8 cellular contexts compared by ENCODE assay signal in genomic region chr5:134436523-134437339, GRCh38. TPM values are rescaled to one million over a fixed set of nuclear protein-coding genes. Genes with fewer than 3 reads are reported as not detected.
DNase-seq lines count a peak whose midpoint lies in the region; ATAC-seq and TF ChIP-seq lines count a peak whose summit lies in the region.

No MANE protein-coding gene starts in this region.

- DNase-seq in DMS79 treated with DMSO at 0.1 percent for 48 hours (lab: John Stamatoyannopoulos, UW) (peak; percentile 62), LHCN-M2 (ENCODE audit: low read depth) (peak; percentile 88), kidney tubule cell (ENCODE audit: low spot score) (peak; percentile 98), NCI-H1694 treated with DMSO at 0.1 percent for 48 hours (lab: John Stamatoyannopoulos, UW) (no peak)
- DNase-seq in T-helper 2 cell treated with Interferon-gamma antibody and Interleukin-4, amounts not matched to agents 5 μg/mL and 100 μg/mL, for 36 hours (ENCODE audit: low spot score), result peak; percentile 70
- peak; percentile 6 for DNase-seq in stimulated activated CD4-positive, alpha-beta T cell treated with anti-CD3 and anti-CD28 coated beads, Interleukin-2, amount 100 ng/mL, for 4 hours (ENCODE audit: low read depth)

- H3K4me3 Mint-ChIP-seq in T-helper 2 cell treated with Interferon-gamma antibody and Interleukin-4, amounts not matched to agents 5 μg/mL and 100 μg/mL, for 36 hours, result peak overlapping the region; percentile 55
- H3K4me3 Mint-ChIP-seq in brain, result no peak overlapping the region

- H3K4me1 Mint-ChIP-seq in T-helper 2 cell treated with Interferon-gamma antibody and Interleukin-4, amounts not matched to agents 5 μg/mL and 100 μg/mL, for 36 hours (ENCODE audit: low read depth), result peaks cover 18% of the 10 kb centered on the region
- peaks cover 32% of the 10 kb centered on the region for H3K4me1 Mint-ChIP-seq in brain

- no peaks in the 10 kb centered on the region for H3K27me3 Mint-ChIP-seq in T-helper 2 cell treated with Interferon-gamma antibody and Interleukin-4, amounts not matched to agents 5 μg/mL and 100 μg/mL, for 36 hours (ENCODE audit: low read depth)
- H3K27me3 Mint-ChIP-seq in brain, result peaks cover 13% of the 10 kb centered on the region

- peak overlapping the region; percentile 76 for H3K27ac Mint-ChIP-seq in T-helper 2 cell treated with Interferon-gamma antibody and Interleukin-4, amounts not matched to agents 5 μg/mL and 100 μg/mL, for 36 hours
- peak overlapping the region in 4 of 5 experiments; percentile 47 to 94 (median 72) for H3K27ac Mint-ChIP-seq in brain

- no peaks in the 10 kb centered on the region for H3K36me3 Mint-ChIP-seq in T-helper 2 cell treated with Interferon-gamma antibody and Interleukin-4, amounts not matched to agents 5 μg/mL and 100 μg/mL, for 36 hours (ENCODE audit: low read depth)
- no peaks in the 10 kb centered on the region for H3K36me3 Mint-ChIP-seq in brain

- TF ChIP-seq CTCF in brain (conservative IDR thresholded peaks at IDR 0.05), result no peak

- peak; percentile 70 for ATAC-seq in GM21717 (IDR thresholded peaks at IDR 0.05; ENCODE audit: unreplicated experiment)

- no peaks in the 10 kb centered on the region for H3K9me3 Mint-ChIP-seq in T-helper 2 cell treated with Interferon-gamma antibody and Interleukin-4, amounts not matched to agents 5 μg/mL and 100 μg/mL, for 36 hours
- no peaks in the 10 kb centered on the region for H3K9me3 Mint-ChIP-seq in brain

RNA-seq across cellular contexts. Expression of gene CDKN2AIPNL, which starts 25.1 kb away (rescaled TPM):
- 40.8 and 43.3 TPM in 2 replicates for total RNA-seq in LHCN-M2 (2014; rRNA removed)
- 25.1 TPM for polyA plus RNA-seq in LHCN-M2 (2012)
- 47.8 TPM for polyA plus RNA-seq in brain (ENCODE audit: insufficient read depth, low read depth, low replicate concordance)
